ENCODE assay signal across 8 cellular contexts in genomic region chr12:117874842-117875434, GRCh38.
A peak's percentile ranks its signal among the peaks of the same experiment; 100 is the strongest.
DNase-seq lines count a peak whose midpoint lies in the region; ATAC-seq and TF ChIP-seq lines count a peak whose summit lies in the region.

No MANE protein-coding gene starts in this region.

- H3K9ac ChIP-seq in H9 (ENCODE audit: extremely low read depth, insufficient read length, low read length), result no peak overlapping the region

- no peak overlapping the region for H4K5ac ChIP-seq in H9 (ENCODE audit: insufficient read length, low read depth, low read length)

- H3K4me1 ChIP-seq in H9 (ENCODE audit: insufficient read depth, low read length), result peaks cover 5% of the 10 kb centered on the region; the same call in 1 of the 2 replicates

- no peaks in the 10 kb centered on the region for H4K20me1 ChIP-seq in H9 (ENCODE audit: control insufficient read depth, insufficient read depth, insufficient read length)

- H3K79me1 ChIP-seq in H9 (ENCODE audit: insufficient read depth, low read depth, low read length, poor library complexity, severe bottlenecking), result no peaks in the 10 kb centered on the region

- H3K4me1 Mint-ChIP-seq in H9, result peaks cover 8 to 21% of the 10 kb centered on the region in 2 experiments
- peaks cover 12% of the 10 kb centered on the region for H3K4me1 Mint-ChIP-seq in activated CD4-positive, alpha-beta T cell treated with anti-CD3 and anti-CD28 coated beads for 36 hours

- peaks cover 10% of the 10 kb centered on the region for H3K27me3 Mint-ChIP-seq in H9 (ENCODE audit: low read depth)
- H3K27me3 Mint-ChIP-seq in activated CD4-positive, alpha-beta T cell treated with anti-CD3 and anti-CD28 coated beads for 36 hours, result peaks cover 11% of the 10 kb centered on the region

- H2BK120ac ChIP-seq in H9 (ENCODE audit: low read depth, low read length, poor library complexity, severe bottlenecking), result no peak overlapping the region

- H3K14ac ChIP-seq in H9 (ENCODE audit: insufficient read depth, low read length), result no peak overlapping the region

- no peak overlapping the region for H2BK5ac ChIP-seq in H9 (ENCODE audit: insufficient read length, low read length)

- H3K36me3 Mint-ChIP-seq in H9 (ENCODE audit: insufficient read depth in 1 of 3, low read depth in 3 of 3), result no peaks in the 10 kb centered on the region
- H3K36me3 Mint-ChIP-seq in activated CD4-positive, alpha-beta T cell treated with anti-CD3 and anti-CD28 coated beads for 36 hours (ENCODE audit: low read depth), result no peaks in the 10 kb centered on the region

- no peak overlapping the region for H4K8ac ChIP-seq in H9 (replicated peaks; ENCODE audit: insufficient read length, low read depth, low read length)

- H3K56ac ChIP-seq in H9 (ENCODE audit: insufficient read length, low read depth, low read length), result no peak overlapping the region

- H3K4me3 ChIP-seq in choroid plexus epithelial cell (ENCODE audit: low read depth, low read length), result no peak overlapping the region
- H3K4me3 ChIP-seq in lower leg skin (ENCODE audit: low read depth, poor library complexity, severe bottlenecking), result no peak overlapping the region

- peak; percentile 86 for DNase-seq in D341Med (ENCODE audit: low spot score)
- DNase-seq in H9, result peak; percentile 90
- DNase-seq in NCI-H2171 treated with DMSO at 0.1 percent for 48 hours (lab: John Stamatoyannopoulos, UW), result peak; percentile 82
- peak; percentile 84 for DNase-seq in activated CD4-positive, alpha-beta T cell treated with anti-CD3 and anti-CD28 coated beads for 36 hours
- peak; percentile 65 for DNase-seq in choroid plexus epithelial cell (ENCODE audit: low read depth)
- DNase-seq in lower leg skin (ENCODE audit: low spot score in 2 of 2), result peak; percentile 42 to 93
- peak; percentile 19 to 41 (median 26) for DNase-seq in stimulated activated CD4-positive, alpha-beta T cell treated with anti-CD3 and anti-CD28 coated beads, TNF-alpha, amount 100 ng/mL, for 4 hours (ENCODE audit: low read depth in 3 of 3)

- H2BK12ac ChIP-seq in H9 (ENCODE audit: insufficient read length, low read depth, low read length), result no peak overlapping the region

- H2AFZ ChIP-seq in H9 (ENCODE audit: low read length), result no peak overlapping the region

- no peak overlapping the region for H3K4me2 ChIP-seq in H9 (ENCODE audit: insufficient read depth, insufficient read length, low read length)

- no peak overlapping the region for H3T11ph ChIP-seq in H9 (ENCODE audit: low read length)

- peak overlapping the region in 1 of 3 experiments; percentile 37; a peak in 2 of 7 replicates for H3K27ac Mint-ChIP-seq in H9
- H3K27ac Mint-ChIP-seq in activated CD4-positive, alpha-beta T cell treated with anti-CD3 and anti-CD28 coated beads for 36 hours, result no peak overlapping the region

- H2BK20ac ChIP-seq in H9 (ENCODE audit: low read depth, low read length, poor library complexity, severe bottlenecking), result no peak overlapping the region

- no peaks in the 10 kb centered on the region for H3K27me3 ChIP-seq in H9 (ENCODE audit: insufficient read depth, low read length)

- no CpG with 5 or more reads among the region's 19 CpGs for WGBS in H9 (ENCODE audit: extremely low coverage, insufficient read length, low lambda C conversion rate)
- WGBS in lower leg skin, 2 donors, result 19% methylated on average over 19 of the region's 19 CpGs

- TF ChIP-seq CTCF in H9 (conservative IDR thresholded peaks at IDR 0.05) (peak; percentile 90), choroid plexus epithelial cell (conservative IDR thresholded peaks at IDR 0.05; ENCODE audit: low read depth, low read length) (peak; percentile 88), lower leg skin (IDR thresholded peaks at IDR 0.05) (no peak)

- no peak overlapping the region for H3K23ac ChIP-seq in H9 (ENCODE audit: insufficient read length, low read depth, low read length)

- H3K9me3 ChIP-seq in H9 (ENCODE audit: control insufficient read depth, low read depth, low read length), result no peaks in the 10 kb centered on the region

- no peaks in the 10 kb centered on the region for H3K79me2 ChIP-seq in H9 (ENCODE audit: insufficient read depth, low read length)

- no peak for TF ChIP-seq POLR2A in lower leg skin (IDR thresholded peaks at IDR 0.05)

- peak overlapping the region; percentile 84 for H3K18ac ChIP-seq in H9 (ENCODE audit: insufficient read length, low read depth, low read length)

- peak overlapping the region in 1 of 2 experiments; percentile 16; a peak in 2 of 5 replicates for H3K4me3 Mint-ChIP-seq in H9
- H3K4me3 Mint-ChIP-seq in activated CD4-positive, alpha-beta T cell treated with anti-CD3 and anti-CD28 coated beads for 36 hours, result no peak overlapping the region

- no peaks in the 10 kb centered on the region for H3K9me3 Mint-ChIP-seq in H9
- no peaks in the 10 kb centered on the region for H3K9me3 Mint-ChIP-seq in activated CD4-positive, alpha-beta T cell treated with anti-CD3 and anti-CD28 coated beads for 36 hours (ENCODE audit: low read depth)

- H3K27ac ChIP-seq in H9 (ENCODE audit: insufficient read length, low read depth, low read length), result no peak overlapping the region

- no peak overlapping the region for H4K91ac ChIP-seq in H9 (ENCODE audit: insufficient read length, low read depth, low read length)

- no peak overlapping the region for H2AK5ac ChIP-seq in H9 (ENCODE audit: insufficient read length, low read length)

- H2BK15ac ChIP-seq in H9 (ENCODE audit: low read depth, low read length), result no peak overlapping the region

- intact Hi-C loops in activated CD4-positive, alpha-beta T cell treated with anti-CD3 and anti-CD28 coated beads for 36 hours (cut with DNase I, micrococcal nuclease), result loop anchor here (1.0 to 10.0 kb wide), 12 partner anchors 94 to 502 kb away; partner anchors contain the start of genes PEBP1 (in 2 of the 2), RFC5 (in 2 of the 2), KSR2 (in 1 of the 2) and SUDS3 (in 1 of the 2)
- intact Hi-C loops in lower leg skin (cut with DNase I; ENCODE audit: low total_unique reads), result no loop called here

- ATAC-seq in activated CD4-positive, alpha-beta T cell treated with anti-CD3 and anti-CD28 coated beads for 36 hours, result peak; percentile 70
- no peak for ATAC-seq in GM18502 (IDR thresholded peaks at IDR 0.05; ENCODE audit: poor library complexity, unreplicated experiment)

- CTCF ChIA-PET in activated CD4-positive, alpha-beta T cell treated with anti-CD3 and anti-CD28 coated beads for 36 hours (lab: Charles Lee), result interaction anchor here (0.6 to 4.4 kb wide), 23 partner anchors 14 to 1162 kb away, joined by 3 to 37 read pairs (median 4); partner anchors contain the start of genes PEBP1, RFC5 and SUDS3

- POLR2A ChIA-PET in activated CD4-positive, alpha-beta T cell treated with anti-CD3 and anti-CD28 coated beads for 36 hours (lab: Charles Lee), result interaction anchor here (0.6 to 1.0 kb wide), 3 partner anchors 189 to 1307 kb away, joined by 3 to 4 read pairs (median 4); partner anchors contain the start of gene PEBP1

- no peak overlapping the region for H3K4ac ChIP-seq in H9 (ENCODE audit: low read depth, low read length)

- peaks cover 7% of the 10 kb centered on the region for H3K23me2 ChIP-seq in H9 (ENCODE audit: insufficient read length, low read depth, low read length, poor library complexity, severe bottlenecking)

Comparison
In these comparisons a context has a peak if more than half of its experiments do, and no peak if none do; other contexts are left out.
1. DNase-seq: peak in every context shown above with its lines; median percentile 90 in H9; 86 in D341Med; 84 in activated CD4-positive, alpha-beta T cell treated with anti-CD3 and anti-CD28 coated beads for 36 hours; 82 in NCI-H2171 treated with DMSO at 0.1 percent for 48 hours; 68 in lower leg skin; 65 in choroid plexus epithelial cell; 26 in stimulated activated CD4-positive, alpha-beta T cell treated with anti-CD3 and anti-CD28 coated beads, TNF-alpha, amount 100 ng/mL, for 4 hours.
2. CTCF ChIP-seq: peak in H9 (single experiment) and choroid plexus epithelial cell (single experiment); none in lower leg skin (0 of 3).